Comparison of ENCODE assay signal across 8 cellular contexts in the genomic region with DNA sequence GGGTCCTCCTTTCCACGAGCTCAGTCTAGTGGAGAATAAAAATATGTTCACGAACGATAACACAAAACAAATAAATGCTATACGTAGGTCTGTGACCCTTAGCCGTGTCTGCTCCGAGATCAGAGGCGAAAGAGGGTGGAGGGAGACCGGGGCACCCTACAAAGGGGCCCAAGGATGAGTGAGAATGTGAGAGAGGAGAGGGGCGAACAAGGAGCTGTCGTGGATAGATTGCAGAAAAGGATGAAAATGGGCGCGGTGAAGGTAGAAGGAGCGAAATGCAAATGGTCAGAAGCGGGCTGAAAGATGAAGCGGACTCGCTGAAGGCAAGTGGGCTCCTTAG. TPM values are rescaled to one million over a fixed set of nuclear protein-coding genes. Genes with fewer than 3 reads are reported as not detected.
A peak's percentile ranks its signal among the peaks of the same experiment; 100 is the strongest.
DNase-seq lines count a peak whose midpoint lies in the region; ATAC-seq and TF ChIP-seq lines count a peak whose summit lies in the region.

No MANE protein-coding gene starts in this region.

- peak overlapping the region; percentile 67 to 94 (median 81) for H3K27ac Mint-ChIP-seq in brain

- H3K36me3 Mint-ChIP-seq in brain: no peaks in the 10 kb centered on the region

- in situ Hi-C loops in GM13976 (cut with MboI; ENCODE audit: low sequenced_read_pairs, unreplicated experiment): no loop called here

- no peaks in the 10 kb centered on the region for H3K4me1 ChIP-seq in mesodermal cell (ENCODE audit: control insufficient read depth, insufficient read depth, low read length, poor library complexity, severe bottlenecking)

- H3K4me1 Mint-ChIP-seq in brain: peaks cover 14% of the 10 kb centered on the region

- peaks cover 23% of the 10 kb centered on the region for H3K27me3 Mint-ChIP-seq in brain

- peak overlapping the region; percentile 87 to 96 (median 92) for H3K4me3 Mint-ChIP-seq in brain

- H3K27ac ChIP-seq in mesodermal cell (ENCODE audit: low read depth, low read length, severe bottlenecking): peak overlapping the region; percentile 71

- no peaks in the 10 kb centered on the region for H3K9me3 ChIP-seq in mesodermal cell (ENCODE audit: control insufficient read depth, low read length)

- DNase-seq in GM12864 (ENCODE audit: low read depth) (no peak), SW 1271 (lab: John Stamatoyannopoulos, UW) (no peak), GM13976 (ENCODE audit: low spot score) (no peak), germinal center (ENCODE audit: low spot score) (no peak), dermis blood vessel endothelial cell (no peak)

- H3K4me3 ChIP-seq in GM12864 (ENCODE audit: low read depth, low read length) (peak overlapping the region; percentile 72), mesodermal cell (ENCODE audit: extremely low read depth, insufficient read depth, low read length, poor library complexity, severe bottlenecking) (peak overlapping the region; percentile 51)

- peaks cover 0 to 3% (median 0%) of the 10 kb centered on the region in 5 experiments for H3K9me3 Mint-ChIP-seq in brain

- no peaks in the 10 kb centered on the region for H3K36me3 ChIP-seq in mesodermal cell (ENCODE audit: control insufficient read depth, insufficient read depth, low read length)

- peak; percentile 6 for ATAC-seq in HG03139 (IDR thresholded peaks at IDR 0.05; ENCODE audit: unreplicated experiment)

- WGBS in mesodermal cell (ENCODE audit: insufficient coverage in 2 of 2), 2 experiments: 0% methylated on average over 1 to 6 of the region's 16 CpGs

- TF ChIP-seq CTCF in GM12864 (IDR thresholded peaks at IDR 0.05; ENCODE audit: low read depth, low read length, missing control alignments) (no peak), brain (conservative IDR thresholded peaks at IDR 0.05) (no peak), GM13976 (IDR thresholded peaks at IDR 0.05; ENCODE audit: borderline replicate concordance, control extremely low read depth, extremely low read depth, insufficient read depth, missing control alignments) (no peak)

RNA-seq across cellular contexts. Expression of gene ZBTB33, which starts 6.2 kb away (rescaled TPM):
- polyA plus RNA-seq in brain (ENCODE audit: insufficient read depth, low read depth, low replicate concordance): 8.5 TPM
- polyA plus RNA-seq in mesodermal cell (2013, experiment 1 of 2): 16.6 TPM
- 18.1 TPM for polyA plus RNA-seq in mesodermal cell (2013, experiment 2 of 2)
- 14.5 and 17.1 TPM in 2 replicates for total RNA-seq in dermis blood vessel endothelial cell
